Comparison of ENCODE assay signal across 2 cellular contexts in genomic region chr19:41920878-41921277, GRCh38.
TF ChIP-seq lines count a peak whose summit lies in the region.

No MANE protein-coding gene starts in this region.

TF ChIP-seq in GM23338, 12 proteins besides CTCF, POLR2A, EP300 and RAD21:
- TF ChIP-seq STAT1 (IDR thresholded peaks at IDR 0.05; ENCODE audit: unreplicated experiment) (no peak), EZH2phosphoT487 (IDR thresholded peaks at IDR 0.05; ENCODE audit: unreplicated experiment) (no peak), CREB1 (CRISPR knock-in tag; IDR thresholded peaks at IDR 0.05; ENCODE audit: low read depth) (no peak), REST (IDR thresholded peaks at IDR 0.05; ENCODE audit: unreplicated experiment) (no peak), EZH2 (IDR thresholded peaks at IDR 0.05; ENCODE audit: low read depth, unreplicated experiment) (no peak)
TF ChIP-seq in GM23338: peak in this region for 0.

TF ChIP-seq in H1, 55 proteins besides CTCF, POLR2A, EP300 and RAD21:
- no peak for TF ChIP-seq SP1 (IDR thresholded peaks at IDR 0.05; ENCODE audit: low read depth, low read length)
- TF ChIP-seq CHD7 (IDR thresholded peaks at IDR 0.05; ENCODE audit: insufficient replicate concordance, low read length), result no peak
- no peak for TF ChIP-seq USF2 (IDR thresholded peaks at IDR 0.05; ENCODE audit: low read length)
- TF ChIP-seq SIRT6 (IDR thresholded peaks at IDR 0.05; ENCODE audit: low read length), result no peak
- no peak for TF ChIP-seq MAFK (IDR thresholded peaks at IDR 0.05; ENCODE audit: low read depth, low read length)
- no peak; the same call in 1 of the 2 replicates for TF ChIP-seq SUZ12 (IDR thresholded peaks at IDR 0.05; ENCODE audit: low read length)
- no peak for TF ChIP-seq NANOG (IDR thresholded peaks at IDR 0.05; ENCODE audit: insufficient read depth, low read depth, low read length, poor library complexity, severe bottlenecking)
- TF ChIP-seq CHD2 (IDR thresholded peaks at IDR 0.05; ENCODE audit: low read length), result no peak
- TF ChIP-seq CHD1 (IDR thresholded peaks at IDR 0.05; ENCODE audit: low read depth, low read length), result no peak
- no peak for TF ChIP-seq TAF1 (IDR thresholded peaks at IDR 0.05; ENCODE audit: low read depth, low read length)
- no peak for TF ChIP-seq CBX8 (IDR thresholded peaks at IDR 0.05; ENCODE audit: borderline replicate concordance, low read depth, low read length)
- TF ChIP-seq JUND (IDR thresholded peaks at IDR 0.05; ENCODE audit: low read length), result no peak
- no peak for TF ChIP-seq YY1 (IDR thresholded peaks at IDR 0.05; ENCODE audit: low read depth, low read length)
- TF ChIP-seq RNF2 (IDR thresholded peaks at IDR 0.05; ENCODE audit: borderline replicate concordance, low read depth, low read length, missing control alignments, poor library complexity, severe bottlenecking), result no peak
- no peak for TF ChIP-seq EGR1 (IDR thresholded peaks at IDR 0.05; ENCODE audit: borderline replicate concordance, low read depth, low read length)
- TF ChIP-seq CTBP2 (IDR thresholded peaks at IDR 0.05; ENCODE audit: borderline replicate concordance, insufficient read depth, insufficient read length, low read length), result no peak
